8 cellular contexts compared by ENCODE assay signal in the genomic region with DNA sequence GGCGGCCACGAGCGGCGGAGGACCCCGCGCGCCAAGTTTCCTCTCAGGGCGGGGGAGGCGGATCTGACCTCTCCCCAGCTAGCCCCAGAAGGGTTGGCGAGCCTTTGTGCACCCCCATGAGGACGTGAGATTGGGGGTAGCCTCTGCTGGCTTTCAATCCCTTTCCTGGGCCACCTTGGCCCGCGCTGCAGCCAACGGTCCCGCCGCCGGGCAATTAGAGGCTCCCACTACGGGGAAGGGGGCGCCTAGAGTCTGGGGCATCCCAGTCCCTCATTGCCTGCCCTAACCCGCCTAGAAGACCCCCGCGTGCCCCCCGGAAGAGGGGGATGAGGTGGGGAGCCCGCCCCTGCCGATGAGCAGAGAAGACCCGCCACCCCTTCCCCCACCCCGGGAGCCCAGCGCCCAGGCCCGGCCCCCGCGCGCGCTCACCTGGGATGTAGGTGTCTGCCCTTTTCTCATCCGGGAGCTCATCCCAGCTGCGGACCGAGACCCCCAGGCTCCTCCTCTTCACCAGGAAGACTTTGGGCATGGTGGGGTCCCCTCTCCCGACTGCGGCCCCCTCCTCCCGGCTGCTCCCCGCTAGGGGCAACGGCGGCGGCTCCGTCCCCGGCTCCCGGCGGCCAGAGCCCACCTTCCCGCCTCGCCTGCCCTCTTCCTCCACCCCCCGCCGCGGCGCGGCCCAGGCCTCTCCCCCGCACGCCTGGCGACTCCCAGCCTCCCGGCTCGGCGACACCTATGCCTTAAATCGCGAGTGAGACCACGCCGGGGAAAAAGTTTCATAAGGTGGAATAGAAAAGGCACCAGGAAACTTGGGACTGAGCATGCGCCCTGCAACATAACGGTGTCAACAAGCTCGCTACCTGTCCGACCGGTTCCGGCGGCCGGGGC. TPM values are rescaled to one million over a fixed set of nuclear protein-coding genes. Genes with fewer than 3 reads are reported as not detected.
A peak's percentile ranks its signal among the peaks of the same experiment; 100 is the strongest.
DNase-seq lines count a peak whose midpoint lies in the region; ATAC-seq and TF ChIP-seq lines count a peak whose summit lies in the region.

Gene OVOL2 (minus strand): TSS at position 811 of the 888 bp plus-strand sequence. CDS start 282 bp downstream, at position 529.

- H3K4me1 ChIP-seq in Panc1 (ENCODE audit: control insufficient read depth, insufficient read depth, low read length), result peaks cover 9% of the 10 kb centered on the region

- H3K27ac Mint-ChIP-seq in activated naive CD4-positive, alpha-beta T cell treated with anti-CD3 and anti-CD28 coated beads, Interleukin-2, amount 10 ng/mL, durations not matched to agents 7 days and 5 days, result no peak within 1 kb of the TSS

- H3K4me3 ChIP-seq in Panc1 (ENCODE audit: low read depth in 2 of 2, low read length in 2 of 2) (peak within 1 kb of the TSS; percentile 46 to 55), fibroblast of pulmonary artery (replicated peaks; ENCODE audit: low read depth, low read length) (no peak within 1 kb of the TSS)

- peaks cover 99% of the 10 kb centered on the region for H3K27me3 Mint-ChIP-seq in activated naive CD4-positive, alpha-beta T cell treated with anti-CD3 and anti-CD28 coated beads, Interleukin-2, amount 10 ng/mL, durations not matched to agents 7 days and 5 days

- no peak within 1 kb of the TSS for H3K27ac ChIP-seq in Panc1 (ENCODE audit: low read length)

- POLR2A ChIA-PET in Panc1 (lab: Charles Lee), result no interaction called here

- H3K4me1 Mint-ChIP-seq in activated naive CD4-positive, alpha-beta T cell treated with anti-CD3 and anti-CD28 coated beads, Interleukin-2, amount 10 ng/mL, durations not matched to agents 7 days and 5 days, result peaks cover 11% of the 10 kb centered on the region

- no TSS peak for BruUV-seq in Panc1 (replicated peaks; lab: Mats Ljungman, UMichigan)

- in situ Hi-C loops in Panc1 (cut with HindIII; ENCODE audit: low pct_unique_long_range_greater_than_20kb, low sequenced_read_pairs), result no loop called here

- H3K9me3 ChIP-seq in Panc1 (ENCODE audit: control insufficient read depth, insufficient read depth, low read depth, low read length), result no peaks in the 10 kb centered on the region

- CTCF ChIA-PET in activated naive CD4-positive, alpha-beta T cell treated with anti-CD3 and anti-CD28 coated beads, Interleukin-2, amount 10 ng/mL, durations not matched to agents 7 days and 5 days (lab: Charles Lee), result no interaction called here
- CTCF ChIA-PET in Panc1 (lab: Charles Lee), result no interaction called here

- no peak for TF ChIP-seq CTCF in Panc1 (IDR thresholded peaks at IDR 0.05)
- TF ChIP-seq CTCF in fibroblast of pulmonary artery (IDR thresholded peaks at IDR 0.05; ENCODE audit: low read length, missing control alignments), result no peak

- no peak for DNase-seq in activated naive CD4-positive, alpha-beta T cell treated with anti-CD3 and anti-CD28 coated beads, Interleukin-2, amount 10 ng/mL, durations not matched to agents 7 days and 5 days
- no peak for DNase-seq in activated naive CD4-positive, alpha-beta T cell treated with Interleukin-2 at 50 U/mL for 16 hours
- DNase-seq in Panc1 (ENCODE audit: low read depth, low spot score) (no peak), fibroblast of pulmonary artery (ENCODE audit: low read depth) (peak; percentile 2), renal cortical epithelial cell (ENCODE audit: low read depth) (peak; percentile 35), NCI-H2227 (lab: John Stamatoyannopoulos, UW; ENCODE audit: unreplicated experiment) (no peak), NCI-H446 treated with DMSO at 0.1 percent for 48 hours (lab: John Stamatoyannopoulos, UW) (no peak), NCI-H187 treated with DMSO at 0.1 percent for 48 hours (lab: John Stamatoyannopoulos, UW) (no peak)

- peak within 1 kb of the TSS; percentile 57 for H3K4me3 Mint-ChIP-seq in activated naive CD4-positive, alpha-beta T cell treated with anti-CD3 and anti-CD28 coated beads, Interleukin-2, amount 10 ng/mL, durations not matched to agents 7 days and 5 days

- intact Hi-C loops in Panc1 (cut with micrococcal nuclease; ENCODE audit: unreplicated experiment), result loop anchor here (10.0 kb wide), 1 partner anchor 217 kb away; no protein-coding TSS in a partner anchor

- H3K27me3 ChIP-seq in Panc1 (ENCODE audit: control insufficient read depth, insufficient read depth, low read length), result peaks cover 22% of the 10 kb centered on the region

- no peaks in the 10 kb centered on the region for H3K9me3 Mint-ChIP-seq in activated naive CD4-positive, alpha-beta T cell treated with anti-CD3 and anti-CD28 coated beads, Interleukin-2, amount 10 ng/mL, durations not matched to agents 7 days and 5 days

- no peaks in the 10 kb centered on the region for H3K36me3 Mint-ChIP-seq in activated naive CD4-positive, alpha-beta T cell treated with anti-CD3 and anti-CD28 coated beads, Interleukin-2, amount 10 ng/mL, durations not matched to agents 7 days and 5 days

- ATAC-seq in Panc1, result peak; percentile 50

- no peaks in the 10 kb centered on the region for H3K36me3 ChIP-seq in Panc1 (ENCODE audit: control insufficient read depth, insufficient read depth, low read length)

RNA-seq across cellular contexts. Expression of gene OVOL2, which starts in this region (rescaled TPM):
- 0.77 TPM for total RNA-seq in Panc1 (2021; ENCODE audit: unreplicated experiment)
- 0.30 TPM for polyA plus RNA-seq in Panc1 (2012; ENCODE audit: insufficient read length)
- 0.15 and 2.1 TPM in 2 replicates for total RNA-seq in renal cortical epithelial cell

Comparison
In these comparisons a context has a peak if more than half of its experiments do, and no peak if none do; other contexts are left out.
1. Peak in ATAC-seq and H3K4me3 ChIP-seq in Panc1; RNA of the gene not detected or under 1 TPM.
2. DNase-seq: peak in fibroblast of pulmonary artery (single experiment) and renal cortical epithelial cell (single experiment); none in activated naive CD4-positive, alpha-beta T cell treated with anti-CD3 and anti-CD28 coated beads, Interleukin-2, amount 10 ng/mL, durations not matched to agents 7 days and 5 days (single experiment), activated naive CD4-positive, alpha-beta T cell treated with Interleukin-2 at 50 U/mL for 16 hours (single experiment), Panc1 (single experiment), NCI-H2227 (single experiment), NCI-H446 treated with DMSO at 0.1 percent for 48 hours (single experiment) and NCI-H187 treated with DMSO at 0.1 percent for 48 hours (single experiment).